ENCODE assay signal across 8 cellular contexts in genomic region chr7:158703679-158704523, GRCh38. TPM values are rescaled to one million over a fixed set of nuclear protein-coding genes. Genes with fewer than 3 reads are reported as not detected.
DNase-seq lines count a peak whose midpoint lies in the region; ATAC-seq and TF ChIP-seq lines count a peak whose summit lies in the region.
"Not testable (repeated sequence)": the region's sequence is repeated elsewhere in the genome, so short reads cannot be mapped to it uniquely, and the experiment has no call there.

No MANE protein-coding gene starts in this region.

- intact Hi-C loops in activated CD4-positive, alpha-beta T cell treated with anti-CD3 and anti-CD28 coated beads for 36 hours (cut with DNase I, micrococcal nuclease), result loop anchor here (1.0 to 10.0 kb wide), 8 partner anchors 48 to 1569 kb away; partner anchors contain the start of genes DYNC2I1 (in 2 of the 2), ESYT2 (in 2 of the 2), PTPRN2 (in 1 of the 2) and UBE3C (in 1 of the 2)
- intact Hi-C loops in MCF 10A (cut with micrococcal nuclease); uterus (cut with DNase I; ENCODE audit: low total_unique reads): not testable (repeated sequence)

- H3K27me3 Mint-ChIP-seq in activated CD4-positive, alpha-beta T cell treated with anti-CD3 and anti-CD28 coated beads for 36 hours; MCF 10A (ENCODE audit: insufficient read depth, unreplicated experiment): not testable (repeated sequence)

- not testable (repeated sequence) for H2BK120ac ChIP-seq in mesenchymal stem cell (ENCODE audit: low read depth, low read length)

- peak overlapping the region; percentile 85 for H2AFZ ChIP-seq in mesenchymal stem cell (ENCODE audit: low read depth, low read length)

- DNase-seq in NCI-H1417 (lab: John Stamatoyannopoulos, UW), result peak in 2 of 3 experiments; percentile 17 to 27
- DNase-seq in activated CD4-positive, alpha-beta T cell treated with anti-CD3 and anti-CD28 coated beads for 36 hours; MCF 10A (ENCODE audit: unreplicated experiment); fibroblast of villous mesenchyme (ENCODE audit: low read depth); mesenchymal stem cell; uterus: not testable (repeated sequence)

- not testable (repeated sequence) for H2BK15ac ChIP-seq in mesenchymal stem cell (ENCODE audit: low read depth, poor library complexity, severe bottlenecking)

- not testable (repeated sequence) for H3K9me2 ChIP-seq in DOHH2 (replicated peaks; ENCODE audit: control insufficient read depth, low read length)

- peaks cover 25% of the 10 kb centered on the region for H3K79me1 ChIP-seq in mesenchymal stem cell (replicated peaks; ENCODE audit: low read length, poor library complexity, severe bottlenecking)

- peaks cover 10% of the 10 kb centered on the region; the same call in 1 of the 2 replicates for H4K20me1 ChIP-seq in DOHH2 (ENCODE audit: control insufficient read depth, insufficient read depth, low read depth, low read length)

- WGBS in mesenchymal stem cell, result 16% methylated on average over 21 of the region's 23 CpGs

- peak overlapping the region in 1 of 2 experiments; percentile 28 for H3K18ac ChIP-seq in mesenchymal stem cell (ENCODE audit: low read depth in 1 of 2, low read length in 2 of 2)

- H2BK12ac ChIP-seq in mesenchymal stem cell (ENCODE audit: low read length in 2 of 2), result peak overlapping the region in 1 of 2 experiments; percentile 31

- H3K9me3 ChIP-seq in DOHH2 (ENCODE audit: control insufficient read depth, insufficient read depth, low read length), result peaks cover 16% of the 10 kb centered on the region
- H3K9me3 ChIP-seq in mesenchymal stem cell (ENCODE audit: control insufficient read depth, low read length); uterus: not testable (repeated sequence)

- H3K14ac ChIP-seq in mesenchymal stem cell (ENCODE audit: low read length in 2 of 2), result not testable (repeated sequence)

- H3K79me2 ChIP-seq in DOHH2 (ENCODE audit: control insufficient read depth, low read length), result peaks cover 63% of the 10 kb centered on the region

- H4K91ac ChIP-seq in mesenchymal stem cell (ENCODE audit: low read length), result peak overlapping the region; percentile 18

- TF ChIP-seq CTCF in DOHH2 (IDR thresholded peaks at IDR 0.05; ENCODE audit: low read depth, low read length, poor library complexity, severe bottlenecking); MCF 10A (IDR thresholded peaks at IDR 0.05; ENCODE audit: unreplicated experiment); fibroblast of villous mesenchyme (IDR thresholded peaks at IDR 0.05; ENCODE audit: insufficient read depth, low read depth, low read length); uterus (IDR thresholded peaks at IDR 0.05): not testable (repeated sequence)

- H3K36me3 ChIP-seq in DOHH2 (ENCODE audit: control insufficient read depth, low read length), result peaks cover 69% of the 10 kb centered on the region
- H3K36me3 ChIP-seq in mesenchymal stem cell (ENCODE audit: control insufficient read depth in 1 of 2, insufficient read depth in 2 of 2, low read depth in 1 of 2, low read length in 2 of 2); rectal smooth muscle tissue (ENCODE audit: control insufficient read depth, insufficient read depth, low read length); uterus: not testable (repeated sequence)

- peak overlapping the region in 1 of 2 experiments; percentile 73 for H3K23ac ChIP-seq in mesenchymal stem cell (ENCODE audit: low read length in 2 of 2)

- H3K9ac ChIP-seq in mesenchymal stem cell (ENCODE audit: low read length) (peak overlapping the region; percentile 92), rectal smooth muscle tissue (ENCODE audit: low read length) (peak overlapping the region; percentile 42)

- peak overlapping the region; percentile 84 for H3K4me3 ChIP-seq in DOHH2 (ENCODE audit: low read length)
- peak overlapping the region; percentile 84 for H3K4me3 ChIP-seq in fibroblast of villous mesenchyme (ENCODE audit: low read depth, low read length)
- H3K4me3 ChIP-seq in mesenchymal stem cell (ENCODE audit: insufficient read depth in 1 of 2, low read depth in 1 of 2, low read length in 2 of 2), result peak overlapping the region; percentile 92 to 95
- H3K4me3 ChIP-seq in rectal smooth muscle tissue (ENCODE audit: low read length), result peak overlapping the region; percentile 80
- H3K4me3 ChIP-seq in uterus, result peak overlapping the region; percentile 84 to 85

- not testable (repeated sequence) for H2AK5ac ChIP-seq in mesenchymal stem cell (ENCODE audit: low read length, severe bottlenecking)

- H3K4ac ChIP-seq in mesenchymal stem cell (ENCODE audit: low read depth in 1 of 2, low read length in 2 of 2), result peak overlapping the region in 1 of 2 experiments; percentile 55

- peaks cover 48% of the 10 kb centered on the region for H3K4me1 Mint-ChIP-seq in activated CD4-positive, alpha-beta T cell treated with anti-CD3 and anti-CD28 coated beads for 36 hours
- H3K4me1 Mint-ChIP-seq in MCF 10A (ENCODE audit: insufficient read depth, unreplicated experiment), result peaks cover 32% of the 10 kb centered on the region

- ATAC-seq in activated CD4-positive, alpha-beta T cell treated with anti-CD3 and anti-CD28 coated beads for 36 hours, result not testable (repeated sequence)

- POLR2A ChIA-PET in activated CD4-positive, alpha-beta T cell treated with anti-CD3 and anti-CD28 coated beads for 36 hours (lab: Charles Lee), result interaction anchor here (0.9 to 2.1 kb wide), 4 partner anchors 48 to 273 kb away, joined by 4 to 12 read pairs (median 5); partner anchors contain the start of gene ESYT2
- POLR2A ChIA-PET in MCF 10A (lab: Yijun Ruan, JAX), result interaction anchor here (0.7 to 2.2 kb wide), 8 partner anchors 9 to 272 kb away, joined by 3 to 17 read pairs (median 4); no protein-coding TSS in a partner anchor

- BruUV-seq in MCF 10A (replicated peaks; lab: Mats Ljungman, UMichigan), result not testable (repeated sequence)

- H3K27ac ChIP-seq in DOHH2 (ENCODE audit: low read depth, low read length), result peak overlapping the region; percentile 55
- H3K27ac ChIP-seq in mesenchymal stem cell (ENCODE audit: low read length, poor library complexity, severe bottlenecking); rectal smooth muscle tissue (ENCODE audit: low read depth, low read length): not testable (repeated sequence)
- peak overlapping the region; percentile 77 to 85 for H3K27ac ChIP-seq in uterus

- H3K4me2 ChIP-seq in DOHH2 (ENCODE audit: low read length) (peak overlapping the region; percentile 83), mesenchymal stem cell (ENCODE audit: low read length, poor library complexity, severe bottlenecking) (peak overlapping the region; percentile 98)

- TF ChIP-seq POLR2A in uterus (IDR thresholded peaks at IDR 0.05), result not testable (repeated sequence)

- H3K9me3 Mint-ChIP-seq in activated CD4-positive, alpha-beta T cell treated with anti-CD3 and anti-CD28 coated beads for 36 hours (ENCODE audit: low read depth); MCF 10A (ENCODE audit: unreplicated experiment): not testable (repeated sequence)

- H3K4me3 Mint-ChIP-seq in activated CD4-positive, alpha-beta T cell treated with anti-CD3 and anti-CD28 coated beads for 36 hours, result peak overlapping the region; percentile 85
- H3K4me3 Mint-ChIP-seq in MCF 10A (ENCODE audit: unreplicated experiment), result peak overlapping the region; percentile 88

- peak overlapping the region; percentile 80 for H3K27ac Mint-ChIP-seq in activated CD4-positive, alpha-beta T cell treated with anti-CD3 and anti-CD28 coated beads for 36 hours
- peak overlapping the region; percentile 86 for H3K27ac Mint-ChIP-seq in MCF 10A (ENCODE audit: low read depth, unreplicated experiment)

- not testable (repeated sequence) for H3K27me3 ChIP-seq in DOHH2 (ENCODE audit: control insufficient read depth, low read length); mesenchymal stem cell (ENCODE audit: control insufficient read depth in 1 of 2, insufficient read depth in 1 of 2, low read length in 2 of 2); rectal smooth muscle tissue (ENCODE audit: control insufficient read depth, insufficient read depth, low read length); uterus

- not testable (repeated sequence) for H4K8ac ChIP-seq in mesenchymal stem cell (ENCODE audit: low read length)

- peaks cover 11% of the 10 kb centered on the region for H3F3A ChIP-seq in DOHH2 (ENCODE audit: control insufficient read depth, insufficient read depth)

- peaks cover 40% of the 10 kb centered on the region for H3K4me1 ChIP-seq in DOHH2 (ENCODE audit: control insufficient read depth, low read length)
- not testable (repeated sequence) for H3K4me1 ChIP-seq in mesenchymal stem cell (ENCODE audit: control insufficient read depth, insufficient read depth, low read depth, low read length); rectal smooth muscle tissue (ENCODE audit: control insufficient read depth, insufficient read depth, low read length); uterus

- CTCF ChIA-PET in activated CD4-positive, alpha-beta T cell treated with anti-CD3 and anti-CD28 coated beads for 36 hours (lab: Charles Lee), result interaction anchor here (0.9 kb wide), 1 partner anchor 26 kb away, joined by 3 read pairs; no protein-coding TSS in a partner anchor
- CTCF ChIA-PET in MCF 10A (lab: Yijun Ruan, JAX), result interaction anchor here (0.6 to 1.7 kb wide), 4 partner anchors 20 to 895 kb away, joined by 3 to 4 read pairs (median 4); no protein-coding TSS in a partner anchor

- H3K36me3 Mint-ChIP-seq in activated CD4-positive, alpha-beta T cell treated with anti-CD3 and anti-CD28 coated beads for 36 hours (ENCODE audit: low read depth), result peaks cover 39% of the 10 kb centered on the region
- H3K36me3 Mint-ChIP-seq in MCF 10A (ENCODE audit: insufficient read depth, unreplicated experiment), result not testable (repeated sequence)

- H2BK5ac ChIP-seq in mesenchymal stem cell (ENCODE audit: low read depth, low read length, poor library complexity, severe bottlenecking), result not testable (repeated sequence)

RNA-seq across cellular contexts. Expression of gene NCAPG2, which starts 0.7 kb away (rescaled TPM):
- total RNA-seq in activated CD4-positive, alpha-beta T cell treated with anti-CD3 and anti-CD28 coated beads for 36 hours, result 100 to 1,000 TPM in 1 of 2 experiments, 10 to 100 TPM in 1; 85.4 to 127 TPM
- 10.5 and 27.4 TPM in 2 replicates for total RNA-seq in MCF 10A (2022)
- total RNA-seq in fibroblast of villous mesenchyme, result 16.4 and 17.7 TPM in 2 replicates
- 4.7 TPM for polyA plus RNA-seq in mesenchymal stem cell (2013, experiment 1 of 2)
- polyA plus RNA-seq in mesenchymal stem cell (2013, experiment 2 of 2), result 4.7 TPM
- 10 to 100 TPM in 1 of 4 donors, 1 to 10 TPM in 2, under 1 TPM in 1; 0.51 to 36.0 (median 7.8) TPM for total RNA-seq in uterus
